ENCODE assay signal across 2 cellular contexts in genomic region chr2:36404312-36404711, GRCh38.
TF ChIP-seq lines count a peak whose summit lies in the region.

No MANE protein-coding gene starts in this region.

TF ChIP-seq in A549, 52 proteins besides CTCF, POLR2A, EP300 and RAD21 (continued from another document):
- no peak for TF ChIP-seq ESRRA (IDR thresholded peaks at IDR 0.05; ENCODE audit: borderline replicate concordance, low read length)
- no peak for TF ChIP-seq NFE2L2 (conservative IDR thresholded peaks at IDR 0.05; ENCODE audit: low read length)
- peak; percentile 35; the same call in 1 of the 2 replicates for TF ChIP-seq HOXB13 (CRISPR knock-in tag; IDR thresholded peaks at IDR 0.05; ENCODE audit: low read depth)
- TF ChIP-seq CEBPB (IDR thresholded peaks at IDR 0.05): peak in 1 of 2 experiments; percentile 52; a peak in 1 of 4 replicates
- TF ChIP-seq HEYL (CRISPR knock-in tag; IDR thresholded peaks at IDR 0.05): 0 out of 2 replicates have a peak, but pooled peaks have one; percentile 51
- no peak for TF ChIP-seq FOSL2 (IDR thresholded peaks at IDR 0.05)
- peak; percentile 74 for TF ChIP-seq FOSL2 (CRISPR knock-in tag; IDR thresholded peaks at IDR 0.05)
- TF ChIP-seq SMC3 (IDR thresholded peaks at IDR 0.05): no peak
- no peak for TF ChIP-seq BCL3 (IDR thresholded peaks at IDR 0.05)
- peak; percentile 32; the same call in 1 of the 2 replicates for TF ChIP-seq RARB (CRISPR knock-in tag; IDR thresholded peaks at IDR 0.05)
TF ChIP-seq in A549: peak in this region for 7.

TF ChIP-seq in Ishikawa, 13 proteins besides CTCF, POLR2A, EP300 and RAD21 (continued from another document):
- no peak for TF ChIP-seq REST (IDR thresholded peaks at IDR 0.05; ENCODE audit: low read depth)
